In genomic region chr7:121908042-121908441, GRCh38 we compare ENCODE assay signal across 10 cellular contexts. TPM values are rescaled to one million over a fixed set of nuclear protein-coding genes. Genes with fewer than 3 reads are reported as not detected.
"Had no signal": no experiment of that assay in that cellular context is flagged by ENCODE, and none has a peak within 500 bp of the region (broad histone marks: within the 10 kb centered on the region; RNA-seq: fewer than 3 reads in every experiment).

No MANE protein-coding gene starts in this region.

- FAIRE-seq: H54, HepG2 had no signal

- ATAC-seq: HepG2 had no signal

- H3K27ac ChIP-seq: HL-60, KMS-11 had no signal

- DNase-seq: GOT3, H9, HCEC 1CT, HFFc6, KBM-7 had no signal

- H3K9ac ChIP-seq: KMS-11 had no signal

- H3K4me2 ChIP-seq: KMS-11 had no signal

RNA-seq across cellular contexts. Expression of gene PTPRZ1, which starts 35.1 kb away (rescaled TPM):
- total RNA-seq: HepG2 had no signal
- polyA plus RNA-seq: HepG2, IgD-negative memory B cell had no signal
